ENCODE assay signal across 8 cellular contexts in the genomic region with DNA sequence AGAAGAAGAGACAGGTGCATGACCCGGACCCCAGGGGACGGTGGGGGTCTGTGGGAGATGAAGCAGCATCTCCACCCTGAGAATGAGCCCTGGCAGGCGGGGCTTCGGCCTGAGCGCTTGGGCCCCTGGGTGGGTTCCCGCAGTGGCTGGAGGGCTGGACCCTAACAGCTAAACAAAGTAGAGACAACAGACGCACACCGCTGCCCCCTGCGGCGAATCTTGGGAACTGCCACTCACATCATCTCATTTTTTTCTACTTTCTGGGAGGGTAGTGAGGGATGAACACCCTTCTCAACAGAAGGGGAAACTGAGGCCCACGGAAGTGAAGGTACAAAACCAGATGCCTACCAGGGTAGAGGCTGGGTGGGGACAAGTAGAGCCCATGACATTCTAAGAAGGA.
DNase-seq lines count a peak whose midpoint lies in the region; ATAC-seq lines count a peak whose summit lies in the region.

No MANE protein-coding gene starts in this region.

- no peak overlapping the region for H3K4me3 Mint-ChIP-seq in activated naive CD8-positive, alpha-beta T cell treated with anti-CD3 and anti-CD28 coated beads, Interleukin-2, amount 10 ng/mL, durations not matched to agents 7 days and 5 days

- no peak overlapping the region for H3K27ac Mint-ChIP-seq in activated naive CD8-positive, alpha-beta T cell treated with anti-CD3 and anti-CD28 coated beads, Interleukin-2, amount 10 ng/mL, durations not matched to agents 7 days and 5 days

- DNase-seq in DMS53 treated with DMSO at 0.1 percent for 48 hours (lab: John Stamatoyannopoulos, UW; ENCODE audit: unreplicated experiment) = peak; percentile 12
- peak; percentile 18 for DNase-seq in LoVo (ENCODE audit: low spot score)
- DNase-seq in activated naive CD8-positive, alpha-beta T cell treated with anti-CD3 and anti-CD28 coated beads, Interleukin-2, amount 10 ng/mL, durations not matched to agents 7 days and 5 days = peak; percentile 56
- peak; percentile 58 for DNase-seq in left kidney (ENCODE audit: low read depth, low spot score)
- no peak for DNase-seq in NCI-H1436 (lab: John Stamatoyannopoulos, UW)

- peaks cover 4% of the 10 kb centered on the region for H3K36me3 Mint-ChIP-seq in activated naive CD8-positive, alpha-beta T cell treated with anti-CD3 and anti-CD28 coated beads, Interleukin-2, amount 10 ng/mL, durations not matched to agents 7 days and 5 days

- ATAC-seq in activated naive CD8-positive, alpha-beta T cell treated with anti-CD3 and anti-CD28 coated beads, Interleukin-2, amount 10 ng/mL, durations not matched to agents 7 days and 5 days (ENCODE audit: low read depth) = no peak
- ATAC-seq in GM18861 (IDR thresholded peaks at IDR 0.05; ENCODE audit: unreplicated experiment) = no peak
- no peak for ATAC-seq in GM21528 (IDR thresholded peaks at IDR 0.05; ENCODE audit: low FRiP score, unreplicated experiment)
- ATAC-seq in GM18517 (IDR thresholded peaks at IDR 0.05; ENCODE audit: unreplicated experiment) = no peak

- no peaks in the 10 kb centered on the region for H3K4me1 Mint-ChIP-seq in activated naive CD8-positive, alpha-beta T cell treated with anti-CD3 and anti-CD28 coated beads, Interleukin-2, amount 10 ng/mL, durations not matched to agents 7 days and 5 days

- no peaks in the 10 kb centered on the region for H3K9me3 Mint-ChIP-seq in activated naive CD8-positive, alpha-beta T cell treated with anti-CD3 and anti-CD28 coated beads, Interleukin-2, amount 10 ng/mL, durations not matched to agents 7 days and 5 days

- H3K27me3 Mint-ChIP-seq in activated naive CD8-positive, alpha-beta T cell treated with anti-CD3 and anti-CD28 coated beads, Interleukin-2, amount 10 ng/mL, durations not matched to agents 7 days and 5 days = no peaks in the 10 kb centered on the region

- POLR2A ChIA-PET in activated naive CD8-positive, alpha-beta T cell treated with anti-CD3 and anti-CD28 coated beads, Interleukin-2, amount 10 ng/mL, durations not matched to agents 7 days and 5 days (lab: Charles Lee) = no interaction called here
